In the genomic region with DNA sequence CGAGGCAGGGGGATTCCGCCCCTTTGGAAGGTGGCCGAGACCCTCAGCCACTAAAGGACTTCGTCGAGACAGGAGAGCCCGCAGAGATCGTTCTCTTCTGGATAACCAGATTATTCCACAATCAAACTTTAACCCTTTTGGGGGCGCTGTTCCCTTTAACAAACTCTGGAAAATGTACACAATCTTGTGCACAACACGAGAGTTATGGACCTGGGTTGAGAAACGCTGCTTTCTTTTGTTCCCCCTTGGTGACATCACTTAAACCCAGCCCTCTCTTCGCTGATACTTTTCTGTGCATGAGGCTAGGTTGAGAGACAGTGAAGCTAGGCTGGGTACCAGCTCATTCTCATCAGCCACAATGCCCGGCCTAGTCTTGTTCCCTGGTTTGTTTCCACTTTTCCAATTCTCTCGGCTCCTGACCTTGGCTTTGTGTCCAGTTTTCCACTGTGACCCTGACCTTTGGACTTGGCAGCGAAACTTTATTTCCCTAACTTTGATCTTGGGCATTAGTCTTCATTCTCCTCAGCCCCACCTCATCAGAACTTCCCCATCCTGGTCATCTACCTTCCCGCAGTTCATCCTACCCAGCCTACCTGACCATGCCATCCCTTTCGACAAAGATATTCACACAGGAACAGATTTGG, we compare ENCODE assay signal across 8 cellular contexts. TPM values are rescaled to one million over a fixed set of nuclear protein-coding genes. Genes with fewer than 3 reads are reported as not detected.
DNase-seq lines count a peak whose midpoint lies in the region; ATAC-seq and TF ChIP-seq lines count a peak whose summit lies in the region.

No MANE protein-coding gene starts in this region.

- peak overlapping the region; percentile 98 for H3K4me3 ChIP-seq in neural cell (ENCODE audit: low read length)

- H3K9me2 ChIP-seq in neural cell (ENCODE audit: insufficient read depth, low read length), result no peaks in the 10 kb centered on the region

- CTCF ChIA-PET in activated CD8-positive, alpha-beta T cell treated with anti-CD3 and anti-CD28 coated beads for 36 hours (lab: Charles Lee), result interaction anchor here (1.0 to 2.1 kb wide), 3 partner anchors 9 to 481 kb away, joined by 3 to 13 read pairs (median 4); no protein-coding TSS in a partner anchor

- H3K27me3 ChIP-seq in foreskin keratinocyte, result no peaks in the 10 kb centered on the region
- no peaks in the 10 kb centered on the region for H3K27me3 ChIP-seq in neural cell (ENCODE audit: insufficient read depth, low read depth, low read length)

- H3K27me3 Mint-ChIP-seq in activated CD8-positive, alpha-beta T cell treated with anti-CD3 and anti-CD28 coated beads for 36 hours, result no peaks in the 10 kb centered on the region

- peak; percentile 94 for DNase-seq in CD1c-positive myeloid dendritic cell (ENCODE audit: extremely low spot score)
- DNase-seq in NCI-H460 (ENCODE audit: extremely low read depth, low read depth), result peak; percentile 71
- peak; percentile 67 for DNase-seq in activated CD8-positive, alpha-beta T cell treated with anti-CD3 and anti-CD28 coated beads for 36 hours
- peak; percentile 74 to 85 for DNase-seq in foreskin keratinocyte

- peak overlapping the region; percentile 98 for H2AFZ ChIP-seq in neural cell (ENCODE audit: low read depth, low read length)

- peak overlapping the region; percentile 98 for H3K4me3 Mint-ChIP-seq in activated CD8-positive, alpha-beta T cell treated with anti-CD3 and anti-CD28 coated beads for 36 hours

- TF ChIP-seq RAD21 in neural cell (conservative IDR thresholded peaks at IDR 0.05), result peak; percentile 89

- no peak for TF ChIP-seq EP300 in neural cell (conservative IDR thresholded peaks at IDR 0.05; ENCODE audit: poor library complexity, severe bottlenecking)

- peak overlapping the region; percentile 100 for H3K27ac Mint-ChIP-seq in activated CD8-positive, alpha-beta T cell treated with anti-CD3 and anti-CD28 coated beads for 36 hours

- H3K9me3 ChIP-seq in neural cell (ENCODE audit: low read length), result no peaks in the 10 kb centered on the region

- H3K4me1 ChIP-seq in foreskin keratinocyte, result no peaks in the 10 kb centered on the region

- POLR2A ChIA-PET in activated CD8-positive, alpha-beta T cell treated with anti-CD3 and anti-CD28 coated beads for 36 hours (lab: Charles Lee), result interaction anchor here (2.0 kb wide), 1 partner anchor 28 kb away, joined by 7 read pairs; no protein-coding TSS in a partner anchor

- H3K4me2 ChIP-seq in neural cell (ENCODE audit: low read length), result peak overlapping the region; percentile 41

- peaks cover 8% of the 10 kb centered on the region for H3F3A ChIP-seq in neural cell (ENCODE audit: insufficient read depth, low read length, poor library complexity, severe bottlenecking)

- no peaks in the 10 kb centered on the region for H3K36me3 ChIP-seq in neural cell (ENCODE audit: insufficient read depth, low read length)

- H3K9ac ChIP-seq in neural cell (ENCODE audit: low read length), result peak overlapping the region; percentile 94

- peaks cover 26% of the 10 kb centered on the region for H3K79me2 ChIP-seq in neural cell (replicated peaks; ENCODE audit: insufficient read depth, low read length)

- peaks cover 30% of the 10 kb centered on the region for H3K36me3 Mint-ChIP-seq in activated CD8-positive, alpha-beta T cell treated with anti-CD3 and anti-CD28 coated beads for 36 hours (ENCODE audit: low read depth)

- peak; percentile 63 for TF ChIP-seq CTCF in activated CD8-positive, alpha-beta T cell treated with anti-CD3 and anti-CD28 coated beads for 36 hours (IDR thresholded peaks at IDR 0.05)
- peak; percentile 79 for TF ChIP-seq CTCF in foreskin keratinocyte (conservative IDR thresholded peaks at IDR 0.05)
- TF ChIP-seq CTCF in neural cell (IDR thresholded peaks at IDR 0.05; ENCODE audit: poor library complexity, severe bottlenecking), result peak; percentile 89

- H3K9me3 Mint-ChIP-seq in activated CD8-positive, alpha-beta T cell treated with anti-CD3 and anti-CD28 coated beads for 36 hours, result no peaks in the 10 kb centered on the region

- H3K27ac ChIP-seq in foreskin keratinocyte, result peak overlapping the region; percentile 64
- H3K27ac ChIP-seq in neural cell (ENCODE audit: low read length), result peak overlapping the region; percentile 99

- no peaks in the 10 kb centered on the region for H4K20me1 ChIP-seq in neural cell (ENCODE audit: insufficient read depth)

- H3K4me1 Mint-ChIP-seq in activated CD8-positive, alpha-beta T cell treated with anti-CD3 and anti-CD28 coated beads for 36 hours (ENCODE audit: low read depth), result peaks cover 43% of the 10 kb centered on the region

- ATAC-seq in GM18867 (IDR thresholded peaks at IDR 0.05; ENCODE audit: unreplicated experiment) (peak; percentile 5), HG03378 (IDR thresholded peaks at IDR 0.05; ENCODE audit: unreplicated experiment) (peak; percentile 23), foreskin keratinocyte (peak; percentile 57), GM19467 (IDR thresholded peaks at IDR 0.05; ENCODE audit: unreplicated experiment) (no peak)
- peak; percentile 35 for ATAC-seq in activated CD8-positive, alpha-beta T cell treated with anti-CD3 and anti-CD28 coated beads for 36 hours

- intact Hi-C loops in activated CD8-positive, alpha-beta T cell treated with anti-CD3 and anti-CD28 coated beads for 36 hours (cut with micrococcal nuclease), result no loop called here

TF ChIP-seq in neural cell, 6 proteins besides CTCF, POLR2A, EP300 and RAD21:
- no peak for TF ChIP-seq TAF1 (IDR thresholded peaks at IDR 0.05; ENCODE audit: low read depth)
- TF ChIP-seq, protein P1, sequence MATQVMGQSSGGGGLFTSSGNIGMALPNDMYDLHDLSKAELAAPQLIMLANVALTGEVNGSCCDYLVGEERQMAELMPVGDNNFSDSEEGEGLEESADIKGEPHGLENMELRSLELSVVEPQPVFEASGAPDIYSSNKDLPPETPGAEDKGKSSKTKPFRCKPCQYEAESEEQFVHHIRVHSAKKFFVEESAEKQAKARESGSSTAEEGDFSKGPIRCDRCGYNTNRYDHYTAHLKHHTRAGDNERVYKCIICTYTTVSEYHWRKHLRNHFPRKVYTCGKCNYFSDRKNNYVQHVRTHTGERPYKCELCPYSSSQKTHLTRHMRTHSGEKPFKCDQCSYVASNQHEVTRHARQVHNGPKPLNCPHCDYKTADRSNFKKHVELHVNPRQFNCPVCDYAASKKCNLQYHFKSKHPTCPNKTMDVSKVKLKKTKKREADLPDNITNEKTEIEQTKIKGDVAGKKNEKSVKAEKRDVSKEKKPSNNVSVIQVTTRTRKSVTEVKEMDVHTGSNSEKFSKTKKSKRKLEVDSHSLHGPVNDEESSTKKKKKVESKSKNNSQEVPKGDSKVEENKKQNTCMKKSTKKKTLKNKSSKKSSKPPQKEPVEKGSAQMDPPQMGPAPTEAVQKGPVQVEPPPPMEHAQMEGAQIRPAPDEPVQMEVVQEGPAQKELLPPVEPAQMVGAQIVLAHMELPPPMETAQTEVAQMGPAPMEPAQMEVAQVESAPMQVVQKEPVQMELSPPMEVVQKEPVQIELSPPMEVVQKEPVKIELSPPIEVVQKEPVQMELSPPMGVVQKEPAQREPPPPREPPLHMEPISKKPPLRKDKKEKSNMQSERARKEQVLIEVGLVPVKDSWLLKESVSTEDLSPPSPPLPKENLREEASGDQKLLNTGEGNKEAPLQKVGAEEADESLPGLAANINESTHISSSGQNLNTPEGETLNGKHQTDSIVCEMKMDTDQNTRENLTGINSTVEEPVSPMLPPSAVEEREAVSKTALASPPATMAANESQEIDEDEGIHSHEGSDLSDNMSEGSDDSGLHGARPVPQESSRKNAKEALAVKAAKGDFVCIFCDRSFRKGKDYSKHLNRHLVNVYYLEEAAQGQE (IDR thresholded peaks at IDR 0.05; ENCODE audit: borderline replicate concordance), result no peak
- TF ChIP-seq EZH2 (IDR thresholded peaks at IDR 0.05; ENCODE audit: borderline replicate concordance, insufficient read depth, low read length, poor library complexity, severe bottlenecking), result no peak
- TF ChIP-seq MXI1 (conservative IDR thresholded peaks at IDR 0.05; ENCODE audit: poor library complexity, severe bottlenecking), result no peak
- TF ChIP-seq SMC3 (conservative IDR thresholded peaks at IDR 0.05; ENCODE audit: poor library complexity), result peak; percentile 88
- TF ChIP-seq POLR2AphosphoS5 (IDR thresholded peaks at IDR 0.05), result no peak
TF ChIP-seq in neural cell: peak in this region for 1.

RNA-seq across cellular contexts. Expression of gene ADPGK, which starts 0.8 kb away (rescaled TPM):
- total RNA-seq in NCI-H460 (2014; rRNA removed; shearing (Covaris generic)), result 56.8 and 58.8 TPM in 2 replicates
- polyA plus RNA-seq in NCI-H460 (2014; cell fraction: nucleus; rRNA removed), result 155 and 213 TPM in 2 replicates
- total RNA-seq in activated CD8-positive, alpha-beta T cell treated with anti-CD3 and anti-CD28 coated beads for 36 hours, result 10 to 100 TPM; 63.7 to 65.1 TPM
- 36.6 and 40.5 TPM in 2 replicates for total RNA-seq in foreskin keratinocyte
- 23.8 and 29.6 TPM in 2 replicates for polyA plus RNA-seq in foreskin keratinocyte
- polyA plus RNA-seq in neural cell, result 33.7 and 38.2 TPM in 2 replicates
- polyA minus RNA-seq in neural cell, result 32.1 and 33.9 TPM in 2 replicates
